In the genomic region with DNA sequence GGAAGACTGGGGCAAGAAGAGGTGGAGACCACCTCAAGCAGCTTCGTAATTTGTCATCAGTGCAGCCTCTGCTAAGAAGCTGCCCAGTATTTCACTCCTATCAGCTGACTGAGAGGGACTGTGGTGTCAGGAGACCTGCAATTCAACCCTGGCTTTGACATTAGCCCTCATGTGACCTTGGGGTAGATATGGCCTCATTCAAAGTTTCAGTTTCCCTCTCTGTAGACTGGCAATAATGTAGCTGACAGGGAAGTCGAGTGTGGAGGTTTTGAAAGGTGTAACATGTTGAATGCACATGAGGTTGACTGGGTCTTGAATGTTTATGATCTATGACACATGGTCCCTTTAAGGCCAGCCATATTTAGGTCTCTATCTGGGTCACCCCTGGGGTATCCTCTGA, we compare ENCODE assay signal across 16 cellular contexts. TPM values are rescaled to one million over a fixed set of nuclear protein-coding genes. Genes with fewer than 3 reads are reported as not detected.
DNase-seq lines count a peak whose midpoint lies in the region; ATAC-seq and TF ChIP-seq lines count a peak whose summit lies in the region.
"Had no signal": no experiment of that assay in that cellular context is flagged by ENCODE, and none has a peak within 500 bp of the region (broad histone marks: within the 10 kb centered on the region; RNA-seq: fewer than 3 reads in every experiment).

No MANE protein-coding gene starts in this region.

- no peaks in the 10 kb centered on the region for H3K36me3 ChIP-seq in body of pancreas (replicated peaks in 1 of 2; ENCODE audit: insufficient read depth in 1 of 2, low read depth in 2 of 2)
- H3K36me3 ChIP-seq: HAP-1 had no signal

- TF ChIP-seq CTCF in GM12865 (IDR thresholded peaks at IDR 0.05; ENCODE audit: insufficient read depth, low read depth, low read length, missing control alignments): no peak
- TF ChIP-seq CTCF in body of pancreas (IDR thresholded peaks at IDR 0.05): no peak

- intact Hi-C loops in body of pancreas (cut with DNase I): no loop called here

- peak; percentile 91 for ATAC-seq in GM19395 (IDR thresholded peaks at IDR 0.05; ENCODE audit: unreplicated experiment)
- ATAC-seq in HG02852 (IDR thresholded peaks at IDR 0.05; ENCODE audit: unreplicated experiment): peak; percentile 78
- ATAC-seq in HG03565 (IDR thresholded peaks at IDR 0.05; ENCODE audit: unreplicated experiment): peak; percentile 86
- no peak for ATAC-seq in body of pancreas

- no peaks in the 10 kb centered on the region for H3K4me1 ChIP-seq in body of pancreas
- H3K4me1 ChIP-seq: HAP-1, testis had no signal

- no peaks in the 10 kb centered on the region for H3K9me3 ChIP-seq in body of pancreas
- H3K9me3 ChIP-seq: HAP-1, testis had no signal

- H3K27ac ChIP-seq in caudate nucleus (ENCODE audit: low read depth, low read length) (no peak overlapping the region), body of pancreas (no peak overlapping the region)
- H3K27ac ChIP-seq: dorsolateral prefrontal cortex, testis had no signal

- no peak for TF ChIP-seq POLR2A in body of pancreas (IDR thresholded peaks at IDR 0.05)

- no peaks in the 10 kb centered on the region for H3K27me3 ChIP-seq in body of pancreas
- H3K27me3 ChIP-seq: testis had no signal

- 51 to 52% methylated on average over 2 of the region's 2 CpGs for WGBS in body of pancreas, 2 donors

- DNase-seq in GM12865 (ENCODE audit: low read depth) (peak; percentile 81), caudate nucleus (lab: John Stamatoyannopoulos, UW) (no peak), body of pancreas (no peak)
- DNase-seq in stimulated activated CD4-positive, alpha-beta T cell treated with anti-CD3 and anti-CD28 coated beads, Interleukin-12 subunit alpha, Interleukin-12 subunit beta, amount 100 ng/mL, for 4 hours: no peak
- no peak for DNase-seq in stimulated activated CD4-positive, alpha-beta T cell treated with anti-CD3 and anti-CD28 coated beads, Interleukin-4, amount 100 ng/mL, for 4 hours
- DNase-seq: dorsolateral prefrontal cortex, NCI-H748 treated with DMSO at 0.1 percent for 48 hours, testis had no signal

- no peak overlapping the region for H3K4me3 ChIP-seq in GM12865 (ENCODE audit: low read depth, low read length)
- no peak overlapping the region for H3K4me3 ChIP-seq in body of pancreas
- H3K4me3 ChIP-seq: dorsolateral prefrontal cortex, HAP-1, testis had no signal

RNA-seq across cellular contexts. Expression of a gene that starts 2.2 kb away (rescaled TPM):
- not detected for total RNA-seq in body of pancreas
- total RNA-seq: dorsolateral prefrontal cortex, glomerular endothelial cell, LHCN-M2, liver, omental fat pad had no signal

RNA-seq across cellular contexts. Expression of a gene that starts 15.6 kb away (rescaled TPM):
- total RNA-seq in body of pancreas: not detected
- total RNA-seq: dorsolateral prefrontal cortex, glomerular endothelial cell, LHCN-M2, liver, omental fat pad, testis had no signal

RNA-seq across cellular contexts. Expression of a gene that starts 21.2 kb away (rescaled TPM):
- not detected for total RNA-seq in body of pancreas
- total RNA-seq: dorsolateral prefrontal cortex, glomerular endothelial cell, LHCN-M2, liver, omental fat pad, testis had no signal

RNA-seq across cellular contexts. Expression of a gene that starts 33.3 kb away (rescaled TPM):
- total RNA-seq in body of pancreas: not detected
- total RNA-seq: dorsolateral prefrontal cortex, glomerular endothelial cell, LHCN-M2, liver, omental fat pad, testis had no signal

RNA-seq across cellular contexts. Expression of a gene that starts 59.9 kb away (rescaled TPM):
- not detected for total RNA-seq in body of pancreas
- total RNA-seq: dorsolateral prefrontal cortex, glomerular endothelial cell, LHCN-M2, liver, omental fat pad, testis had no signal
